Comparison of ENCODE assay signal across 8 cellular contexts in genomic region chr19:19064811-19065745, GRCh38. TPM values are rescaled to one million over a fixed set of nuclear protein-coding genes. Genes with fewer than 3 reads are reported as not detected.
DNase-seq lines count a peak whose midpoint lies in the region; ATAC-seq and TF ChIP-seq lines count a peak whose summit lies in the region.

No MANE protein-coding gene starts in this region.

- 12 to 16% methylated on average over 18 to 20 of the region's 25 CpGs for WGBS in mesodermal cell (ENCODE audit: insufficient coverage in 2 of 2), 2 experiments
- 4% methylated on average over 17 of the region's 25 CpGs for WGBS in suprapubic skin

- DNase-seq in DMS79 treated with DMSO at 0.1 percent for 48 hours (lab: John Stamatoyannopoulos, UW) (peak; percentile 18), DMS79 (lab: John Stamatoyannopoulos, UW) (no peak), SJCRH30 (peak in 1 of 2 experiments; percentile 32), suprapubic skin (ENCODE audit: low spot score in 2 of 2) (no peak), NCI-H2081 (lab: John Stamatoyannopoulos, UW) (no peak)
- DNase-seq in central memory CD8-positive, alpha-beta T cell (ENCODE audit: low spot score in 2 of 2), result no peak

- H3K27me3 ChIP-seq in SJCRH30 (no peaks in the 10 kb centered on the region), suprapubic skin (no peaks in the 10 kb centered on the region)

- no peak for TF ChIP-seq CTCF in suprapubic skin (IDR thresholded peaks at IDR 0.05)

- no peaks in the 10 kb centered on the region for H3K9me3 Mint-ChIP-seq in central memory CD8-positive, alpha-beta T cell

- ATAC-seq in central memory CD8-positive, alpha-beta T cell (replicated peaks; ENCODE audit: extremely low read depth, poor library complexity, severe bottlenecking), result no peak
- ATAC-seq in HG03045 (IDR thresholded peaks at IDR 0.05; ENCODE audit: unreplicated experiment), result no peak

- peak overlapping the region; percentile 92 for H3K4me3 Mint-ChIP-seq in central memory CD8-positive, alpha-beta T cell

- H3K9me3 ChIP-seq in SJCRH30 (replicated peaks) (no peaks in the 10 kb centered on the region), mesodermal cell (ENCODE audit: control insufficient read depth, low read length) (no peaks in the 10 kb centered on the region), suprapubic skin (no peaks in the 10 kb centered on the region)

- H3K27me3 Mint-ChIP-seq in central memory CD8-positive, alpha-beta T cell, result no peaks in the 10 kb centered on the region

- TF ChIP-seq EP300 in suprapubic skin (IDR thresholded peaks at IDR 0.05), result no peak

- peaks cover 24% of the 10 kb centered on the region for H3K4me1 Mint-ChIP-seq in central memory CD8-positive, alpha-beta T cell

- H3K4me3 ChIP-seq in SJCRH30 (peak overlapping the region; percentile 56), mesodermal cell (ENCODE audit: extremely low read depth, insufficient read depth, low read length, poor library complexity, severe bottlenecking) (peak overlapping the region; percentile 46), suprapubic skin (peak overlapping the region; percentile 94)

- H3K27ac ChIP-seq in SJCRH30, result no peak overlapping the region
- H3K27ac ChIP-seq in mesodermal cell (ENCODE audit: low read depth, low read length, severe bottlenecking), result no peak overlapping the region
- peak overlapping the region; percentile 36 for H3K27ac ChIP-seq in suprapubic skin

- H3K4me1 ChIP-seq in SJCRH30, result peaks cover 10% of the 10 kb centered on the region
- H3K4me1 ChIP-seq in mesodermal cell (ENCODE audit: control insufficient read depth, insufficient read depth, low read length, poor library complexity, severe bottlenecking), result peaks cover 23% of the 10 kb centered on the region
- peaks cover 53% of the 10 kb centered on the region for H3K4me1 ChIP-seq in suprapubic skin

- H3K36me3 ChIP-seq in SJCRH30, result no peaks in the 10 kb centered on the region
- H3K36me3 ChIP-seq in mesodermal cell (ENCODE audit: control insufficient read depth, insufficient read depth, low read length), result peaks cover under 1% of the 10 kb centered on the region
- no peaks in the 10 kb centered on the region for H3K36me3 ChIP-seq in suprapubic skin

- peak overlapping the region; percentile 90 for H3K27ac Mint-ChIP-seq in central memory CD8-positive, alpha-beta T cell (ENCODE audit: low read depth)

- peaks cover 11% of the 10 kb centered on the region for H3K36me3 Mint-ChIP-seq in central memory CD8-positive, alpha-beta T cell (ENCODE audit: insufficient read depth)

- TF ChIP-seq POLR2A in suprapubic skin (IDR thresholded peaks at IDR 0.05), result no peak

RNA-seq across cellular contexts. Expression of gene SLC25A42, which starts 1.3 kb away (rescaled TPM):
- 6.8 and 8.0 TPM in 2 replicates for total RNA-seq in SJCRH30 (2014; rRNA removed; shearing (Covaris generic))
- polyA plus RNA-seq in mesodermal cell (2013, experiment 1 of 2), result 7.8 TPM
- polyA plus RNA-seq in mesodermal cell (2013, experiment 2 of 2), result 8.8 TPM
- total RNA-seq in suprapubic skin, result 10 to 100 TPM in 3 of 4 donors, 1 to 10 TPM in 1; 4.9 to 14.6 (median 10.6) TPM

RNA-seq across cellular contexts. Expression of gene ARMC6, which starts 31.7 kb away (rescaled TPM):
- total RNA-seq in SJCRH30 (2014; rRNA removed; shearing (Covaris generic)), result 48.6 and 55.6 TPM in 2 replicates
- polyA plus RNA-seq in mesodermal cell (2013, experiment 1 of 2), result 20.3 TPM
- polyA plus RNA-seq in mesodermal cell (2013, experiment 2 of 2), result 16.1 TPM
- total RNA-seq in suprapubic skin, result 10 to 100 TPM; 14.4 to 34.9 (median 26.0) TPM

RNA-seq across cellular contexts. Expression of gene SUGP2, which starts 31.8 kb away (rescaled TPM):
- total RNA-seq in SJCRH30 (2014; rRNA removed; shearing (Covaris generic)), result 47.7 and 57.4 TPM in 2 replicates
- 84.5 TPM for polyA plus RNA-seq in mesodermal cell (2013, experiment 1 of 2)
- polyA plus RNA-seq in mesodermal cell (2013, experiment 2 of 2), result 81.9 TPM
- total RNA-seq in suprapubic skin, result 10 to 100 TPM; 32.1 to 58.7 (median 38.7) TPM
